29 cellular contexts compared by ENCODE assay signal in the genomic region with DNA sequence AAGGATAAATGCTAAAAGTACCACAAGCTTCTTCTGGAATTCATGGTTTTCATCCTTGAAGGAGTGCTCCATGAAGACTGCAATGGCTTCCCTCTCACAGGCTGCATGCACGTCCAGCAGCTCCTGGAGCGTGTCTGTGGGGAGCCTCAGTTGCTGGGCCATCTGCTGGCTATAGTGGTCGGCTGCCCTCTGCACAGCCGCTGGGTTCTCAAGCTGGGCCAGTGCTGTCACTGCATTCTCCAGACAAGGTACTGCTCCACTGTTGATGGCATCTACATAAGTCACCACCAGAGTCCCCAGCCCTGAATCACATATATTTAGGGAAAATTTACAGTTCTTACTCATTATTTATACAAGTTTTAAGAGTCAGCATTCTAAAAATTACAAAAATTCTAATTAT. TPM values are rescaled to one million over a fixed set of nuclear protein-coding genes. Genes with fewer than 3 reads are reported as not detected.
DNase-seq lines count a peak whose midpoint lies in the region; ATAC-seq, FAIRE-seq and TF ChIP-seq lines count a peak whose summit lies in the region.
"Had no signal": no experiment of that assay in that cellular context is flagged by ENCODE, and none has a peak within 500 bp of the region (broad histone marks: within the 10 kb centered on the region; RNA-seq: fewer than 3 reads in every experiment).

No MANE protein-coding gene starts in this region.

- CTCF ChIA-PET in PC-9 (lab: Charles Lee), result no interaction called here

- H3K9me3 ChIP-seq in small intestine (ENCODE audit: control insufficient read depth, low read depth) (no peaks in the 10 kb centered on the region), PC-9 (ENCODE audit: insufficient read depth, low read depth) (no peaks in the 10 kb centered on the region)
- H3K9me3 ChIP-seq: BE2C had no signal

- H3F3A ChIP-seq in GM23338 (replicated peaks; ENCODE audit: low read depth) (no peaks in the 10 kb centered on the region), PC-9 (ENCODE audit: insufficient read depth, low read depth) (no peaks in the 10 kb centered on the region)

- H3K36me3 ChIP-seq in GM23338 (ENCODE audit: insufficient read depth) (no peaks in the 10 kb centered on the region), small intestine (ENCODE audit: control insufficient read depth in 2 of 2, insufficient read depth in 2 of 2, low read length in 2 of 2) (peaks cover 10 to 25% of the 10 kb centered on the region in 2 donors), PC-9 (ENCODE audit: low read depth) (no peaks in the 10 kb centered on the region)
- H3K36me3 ChIP-seq: BE2C had no signal

- TF ChIP-seq CTCF in GM23338 (conservative IDR thresholded peaks at IDR 0.05; ENCODE audit: low read depth in 2 of 2), result peak in 1 of 2 experiments; percentile 24; a peak in 2 of 4 replicates
- no peak for TF ChIP-seq CTCF in glutamatergic neuron (IDR thresholded peaks at IDR 0.05; ENCODE audit: partially characterized antibody, unreplicated experiment)
- no peak for TF ChIP-seq CTCF in PC-9 (conservative IDR thresholded peaks at IDR 0.05)

- no peak overlapping the region for H3K27ac ChIP-seq in GM23338 (ENCODE audit: low read depth)
- H3K27ac ChIP-seq in small intestine (ENCODE audit: low read depth in 1 of 2, low read length in 1 of 2), result no peak overlapping the region
- no peak overlapping the region for H3K27ac ChIP-seq in PC-9
- H3K27ac ChIP-seq: HL-60, RWPE1 had no signal

- no peaks in the 10 kb centered on the region for H4K20me1 ChIP-seq in GM23338 (replicated peaks; ENCODE audit: insufficient read depth)
- H4K20me1 ChIP-seq in PC-9 (ENCODE audit: insufficient read depth), result no peaks in the 10 kb centered on the region

- no peaks in the 10 kb centered on the region for H3K36me3 Mint-ChIP-seq in GM23338 (ENCODE audit: low read depth)
- H3K36me3 Mint-ChIP-seq in glutamatergic neuron (ENCODE audit: unreplicated experiment), result no peaks in the 10 kb centered on the region

- H2AFZ ChIP-seq in GM23338, result 0 out of 2 replicates have a peak overlapping the region, but pooled peaks have one; percentile 9
- no peak overlapping the region for H2AFZ ChIP-seq in PC-9

- in situ Hi-C loops in ACHN (cut with HindIII; ENCODE audit: low pct_ligation_motif_present, low pct_unique_long_range_greater_than_20kb, low sequenced_read_pairs), result no loop called here

- H3K4me2 ChIP-seq in GM23338 (no peak overlapping the region), PC-9 (no peak overlapping the region)

- H3K9me3 Mint-ChIP-seq in GM23338 (no peaks in the 10 kb centered on the region), glutamatergic neuron (ENCODE audit: unreplicated experiment) (no peaks in the 10 kb centered on the region)

- no peaks in the 10 kb centered on the region for H3K79me2 ChIP-seq in GM23338 (replicated peaks; ENCODE audit: insufficient read depth)
- H3K79me2 ChIP-seq in PC-9 (ENCODE audit: low read depth), result no peaks in the 10 kb centered on the region

- H3K9me2 ChIP-seq in GM23338 (ENCODE audit: insufficient read depth) (no peaks in the 10 kb centered on the region), PC-9 (ENCODE audit: insufficient read depth) (no peaks in the 10 kb centered on the region)

- H3K27me3 Mint-ChIP-seq in GM23338 (ENCODE audit: insufficient read depth, low read depth, poor library complexity) (no peaks in the 10 kb centered on the region), glutamatergic neuron (ENCODE audit: unreplicated experiment) (no peaks in the 10 kb centered on the region)

- H3K27me3 ChIP-seq in GM23338 (ENCODE audit: insufficient read depth), result no peaks in the 10 kb centered on the region
- H3K27me3 ChIP-seq in small intestine (ENCODE audit: control insufficient read depth in 2 of 2, insufficient read depth in 2 of 2, low read length in 2 of 2), result no peaks in the 10 kb centered on the region
- no peaks in the 10 kb centered on the region for H3K27me3 ChIP-seq in PC-9 (ENCODE audit: insufficient read depth, low read depth)
- H3K27me3 ChIP-seq: BE2C had no signal

- no peak for DNase-seq in GM23338 (ENCODE audit: low spot score)
- peak; percentile 1 for DNase-seq in SK-N-DZ (ENCODE audit: low spot score)
- peak; percentile 22 for DNase-seq in glutamatergic neuron
- DNase-seq in pons (ENCODE audit: low spot score), result no peak
- no peak for DNase-seq in small intestine
- DNase-seq in PC-9, result no peak
- no peak for DNase-seq in ACHN
- DNase-seq: BE2C, Calu3, DMS79 treated with DMSO at 0.1 percent for 48 hours, KBM-7, MV-4-11, NCI-H1105, NCI-H1436 treated with DMSO at 0.1 percent for 48 hours, NCI-H2029, NCI-H446, NCI-H526, SHP77 had no signal

- intact Hi-C loops in PC-9 (cut with micrococcal nuclease; ENCODE audit: unreplicated experiment), result loop anchor here (10.0 kb wide), 1 partner anchor 165 kb away; no protein-coding TSS in a partner anchor

- POLR2A ChIA-PET in PC-9 (lab: Charles Lee; ENCODE audit: unreplicated experiment), result no interaction called here

- WGBS in small intestine, 3 donors, result 90 to 93% (median 91%) methylated on average over 4 of the region's 4 CpGs

- ATAC-seq in GM23338, result peak; percentile 62
- ATAC-seq: Panc1 had no signal

- no peaks in the 10 kb centered on the region for H3K4me1 Mint-ChIP-seq in GM23338
- H3K4me1 Mint-ChIP-seq in glutamatergic neuron (ENCODE audit: low read depth, unreplicated experiment), result no peaks in the 10 kb centered on the region

- H3K4me3 Mint-ChIP-seq in GM23338, result no peak overlapping the region
- no peak overlapping the region for H3K4me3 Mint-ChIP-seq in glutamatergic neuron (ENCODE audit: unreplicated experiment)
- H3K4me3 Mint-ChIP-seq: CD14-positive monocyte had no signal

- no peak for FAIRE-seq in small intestine (lab: Jason Lieb, UNC)
- FAIRE-seq: GM12892, GM19239 had no signal

- H3K4me3 ChIP-seq in GM23338 (no peak overlapping the region), small intestine (ENCODE audit: low read depth in 1 of 2, low read length in 2 of 2) (no peak overlapping the region), PC-9 (no peak overlapping the region)

- H3K27ac Mint-ChIP-seq in GM23338 (no peak overlapping the region), glutamatergic neuron (ENCODE audit: unreplicated experiment) (no peak overlapping the region)
- H3K27ac Mint-ChIP-seq: CD14-positive monocyte had no signal

- H3K4me1 ChIP-seq in GM23338 (ENCODE audit: insufficient read depth), result no peaks in the 10 kb centered on the region
- H3K4me1 ChIP-seq in small intestine (ENCODE audit: control insufficient read depth in 2 of 2, insufficient read depth in 1 of 2, low read depth in 1 of 2, low read length in 1 of 2), result no peaks in the 10 kb centered on the region
- no peaks in the 10 kb centered on the region for H3K4me1 ChIP-seq in PC-9 (replicated peaks; ENCODE audit: insufficient read depth)
- H3K4me1 ChIP-seq: BE2C had no signal

- no TSS peak for BruUV-seq in PC-9 (replicated peaks; lab: Mats Ljungman, UMichigan)

TF ChIP-seq in GM23338, 12 proteins besides CTCF, POLR2A, EP300 and RAD21 (continues in another document):
- TF ChIP-seq EZH2phosphoT487 (IDR thresholded peaks at IDR 0.05; ENCODE audit: unreplicated experiment), result no peak

RNA-seq across cellular contexts. Expression of gene GBP4, which starts 8.7 kb away (rescaled TPM):
- total RNA-seq in GM23338 (2014; rRNA removed; shearing (Covaris generic)), result 0.03 TPM in 1 of 2 replicates, not detected in the other
- polyA plus RNA-seq in GM23338 (2016; fragmentation: Nextera tagmentation; extraction: Ambion mirVana) (0.05 TPM in 1 of 2 replicates, not detected in the other), small intestine (10 to 100 TPM in 1 of 3 donors, 1 to 10 TPM in 2; 2.5 to 15.7 (median 5.9) TPM)
- polyA plus RNA-seq in SK-N-DZ (2014; cell fraction: cytosol; rRNA removed), result 0.05 TPM in 1 of 2 replicates, not detected in the other
- not detected in 2 replicates for polyA plus RNA-seq in SK-N-DZ (2014; cell fraction: nucleus; rRNA removed)
- total RNA-seq in glutamatergic neuron (ENCODE audit: unreplicated experiment) (not detected), PC-9 (2021) (0.83 and 1.3 TPM in 2 replicates)
- total RNA-seq: LHCN-M2 had no signal

RNA-seq across cellular contexts. Expression of gene GBP7, which starts 14.2 kb away (rescaled TPM):
- not detected in 2 replicates for total RNA-seq in GM23338 (2014; rRNA removed; shearing (Covaris generic))
- polyA plus RNA-seq in GM23338 (2016; fragmentation: Nextera tagmentation; extraction: Ambion mirVana), result not detected in 2 replicates
- polyA plus RNA-seq in SK-N-DZ (2014; cell fraction: cytosol; rRNA removed), result not detected in 2 replicates
- polyA plus RNA-seq in SK-N-DZ (2014; cell fraction: nucleus; rRNA removed), result not detected in 2 replicates
- not detected for total RNA-seq in glutamatergic neuron (ENCODE audit: unreplicated experiment)
- not detected for polyA plus RNA-seq in small intestine
- total RNA-seq in PC-9 (2021), result not detected in 2 replicates
- total RNA-seq: A673, H4, LHCN-M2, MCF 10A, SK-MEL-5 had no signal
- polyA plus RNA-seq: CD14-positive monocyte had no signal

Comparison
In these comparisons a context has a peak if more than half of its experiments do, and no peak if none do; other contexts are left out.
1. DNase-seq: peak in SK-N-DZ (single experiment) and glutamatergic neuron (single experiment); none in GM23338 (single experiment), pons (single experiment), small intestine (single experiment), PC-9 (0 of 2) and ACHN (single experiment).